ENCODE assay signal across 8 cellular contexts in genomic region chr22:41998361-41999261, GRCh38. TPM values are rescaled to one million over a fixed set of nuclear protein-coding genes. Genes with fewer than 3 reads are reported as not detected.
A peak's percentile ranks its signal among the peaks of the same experiment; 100 is the strongest.
DNase-seq lines count a peak whose midpoint lies in the region; ATAC-seq lines count a peak whose summit lies in the region.

WBP2NL (plus strand) TSS chr22:41998788; CDS start chr22:41998819, 31 bp downstream.

- ATAC-seq in HG02938 (IDR thresholded peaks at IDR 0.05; ENCODE audit: unreplicated experiment) = peak; percentile 90

- DNase-seq in GM04504 (ENCODE audit: low read depth) = peak; percentile 40
- DNase-seq in NK-92 treated with Interleukin-12 subunit alpha and Interleukin-12 subunit beta, amount 100 ng/mL, for 24 hours (lab: John Stamatoyannopoulos, UW) = peak; percentile 74
- peak; percentile 81 for DNase-seq in activated T-helper 1 cell treated with Interleukin-2 at 50 U/mL for 16 hours (ENCODE audit: low read depth)
- peak; percentile 79 for DNase-seq in fibroblast of gingiva (ENCODE audit: low read depth)
- DNase-seq in occipital lobe (lab: John Stamatoyannopoulos, UW) = peak; percentile 84
- DNase-seq in NCI-H2107 (lab: John Stamatoyannopoulos, UW) = no peak

- peak within 1 kb of the TSS; percentile 70 to 82 (median 79) for H3K4me3 ChIP-seq in subcutaneous abdominal adipose tissue (ENCODE audit: low read depth in 1 of 5, low read length in 5 of 5)

- H3K36me3 ChIP-seq in subcutaneous abdominal adipose tissue (ENCODE audit: control insufficient read depth in 5 of 5, insufficient read depth in 5 of 5, low read length in 5 of 5) = peaks cover 0 to 9% (median 0%) of the 10 kb centered on the region in 5 donors

- H3K9ac ChIP-seq in subcutaneous abdominal adipose tissue (ENCODE audit: low read length in 5 of 5) = peak within 1 kb of the TSS in 3 of 5 donors; percentile 47 to 71 (median 56)

- H3K27ac ChIP-seq in subcutaneous abdominal adipose tissue (ENCODE audit: low read depth, low read length) = no peak within 1 kb of the TSS

- no peaks in the 10 kb centered on the region for H3K27me3 ChIP-seq in subcutaneous abdominal adipose tissue (ENCODE audit: control insufficient read depth in 5 of 5, insufficient read depth in 4 of 5, low read length in 5 of 5)

- H3K9me3 ChIP-seq in subcutaneous abdominal adipose tissue (ENCODE audit: control insufficient read depth in 5 of 5, low read length in 5 of 5) = peaks cover 0 to 12% (median 0%) of the 10 kb centered on the region in 5 donors

- peaks cover 0 to 20% (median 13%) of the 10 kb centered on the region in 5 donors for H3K4me1 ChIP-seq in subcutaneous abdominal adipose tissue (ENCODE audit: control insufficient read depth in 5 of 5, insufficient read depth in 5 of 5, low read length in 5 of 5)

RNA-seq across cellular contexts. Expression of gene WBP2NL, which starts in this region (rescaled TPM):
- total RNA-seq in occipital lobe = 4.5 TPM
